In the genomic region with DNA sequence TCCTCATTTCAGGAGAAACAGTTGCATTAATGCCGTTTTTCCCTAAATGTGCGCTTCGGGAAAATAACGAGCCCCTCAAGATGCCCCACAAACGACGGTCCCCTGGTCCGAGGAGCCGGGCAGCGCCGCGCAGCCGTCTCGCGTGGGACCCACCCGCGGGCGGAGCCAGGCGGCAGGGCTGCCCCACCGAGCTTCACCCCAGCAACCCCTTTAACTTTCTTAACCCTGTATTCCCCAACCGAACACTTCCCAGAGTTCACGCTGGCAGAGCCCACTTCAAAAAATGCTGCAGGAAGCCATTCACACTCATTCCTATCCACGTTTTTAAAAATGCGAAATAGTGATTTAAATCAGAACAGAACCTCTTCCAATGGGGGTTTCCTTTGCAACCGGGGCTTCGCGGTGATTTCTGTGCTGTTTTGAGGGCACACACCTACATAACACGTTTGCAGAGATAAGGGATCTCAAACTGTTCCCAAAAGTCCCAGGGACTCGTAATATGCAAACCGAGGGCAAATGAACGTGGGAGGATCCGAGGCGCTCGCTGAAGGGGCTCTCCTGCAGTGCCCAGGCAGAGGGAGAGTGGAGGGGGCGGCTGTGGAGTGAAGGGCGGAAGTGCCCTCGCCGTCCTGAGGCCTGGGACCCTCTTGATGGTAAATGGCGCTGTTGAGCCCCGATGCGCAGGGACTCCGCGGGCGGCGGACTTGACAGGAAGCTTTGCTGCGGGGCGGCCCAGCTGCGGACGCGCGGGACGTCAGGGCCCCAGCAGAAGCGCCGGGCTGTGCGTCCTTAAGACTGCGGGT, we compare ENCODE assay signal across 8 cellular contexts.
A peak's percentile ranks its signal among the peaks of the same experiment; 100 is the strongest.
DNase-seq lines count a peak whose midpoint lies in the region; ATAC-seq and TF ChIP-seq lines count a peak whose summit lies in the region.

No MANE protein-coding gene starts in this region.

- H3K4me3 Mint-ChIP-seq in T-helper 1 cell treated with Interleukin-12 subunit alpha and Interleukin-12 subunit beta and Interleukin-4 antibody, amounts not matched to agents 30 μg/mL and 1 μg/mL, for 36 hours = peak overlapping the region; percentile 65

- no peaks in the 10 kb centered on the region for H3K79me2 ChIP-seq in mammary epithelial cell (ENCODE audit: insufficient read depth, low read length)

- dilution Hi-C loops in mammary epithelial cell (cut with HindIII; ENCODE audit: low sequenced_read_pairs) = no loop called here

- peak overlapping the region; percentile 97 for H3K4me2 ChIP-seq in mammary epithelial cell (ENCODE audit: insufficient read depth, low read depth, low read length)

- TF ChIP-seq CTCF in mammary epithelial cell (conservative IDR thresholded peaks at IDR 0.05 in 1 of 2, IDR thresholded peaks at IDR 0.05 in 1 of 2; ENCODE audit: extremely low read depth in 1 of 2, insufficient read depth in 1 of 2, low read depth in 1 of 2, low read length in 2 of 2) = no peak

- peaks cover 4% of the 10 kb centered on the region for H3K4me1 Mint-ChIP-seq in T-helper 1 cell treated with Interleukin-12 subunit alpha and Interleukin-12 subunit beta and Interleukin-4 antibody, amounts not matched to agents 30 μg/mL and 1 μg/mL, for 36 hours (ENCODE audit: low read depth)

- no peak overlapping the region for H3K27ac ChIP-seq in mammary epithelial cell (ENCODE audit: insufficient read depth, low read depth, low read length)

- DNase-seq in EH (ENCODE audit: low read depth) (peak; percentile 53), HPDE6-E6E7 (ENCODE audit: extremely low spot score) (peak; percentile 15), mammary epithelial cell (peak; percentile 17), kidney tubule cell (ENCODE audit: low spot score) (peak; percentile 57), MV-4-11 (lab: John Stamatoyannopoulos, UW) (no peak)
- DNase-seq in stimulated activated CD4-positive, alpha-beta T cell treated with anti-CD3 and anti-CD28 coated beads, Interleukin-4, amount 100 ng/mL, for 1 hour = peak; percentile 25

- peak overlapping the region; percentile 92 for H2AFZ ChIP-seq in mammary epithelial cell (ENCODE audit: low read depth, low read length)

- no peaks in the 10 kb centered on the region for H3K36me3 Mint-ChIP-seq in T-helper 1 cell treated with Interleukin-12 subunit alpha and Interleukin-12 subunit beta and Interleukin-4 antibody, amounts not matched to agents 30 μg/mL and 1 μg/mL, for 36 hours (ENCODE audit: low read depth)

- peaks cover 7% of the 10 kb centered on the region for H3K4me1 ChIP-seq in mammary epithelial cell (ENCODE audit: insufficient read depth, low read length)

- no peak overlapping the region for H3K9ac ChIP-seq in mammary epithelial cell (ENCODE audit: insufficient read depth, low read length)

- ATAC-seq in GM21423 (IDR thresholded peaks at IDR 0.05; ENCODE audit: unreplicated experiment) = peak; percentile 91

- H3K27me3 ChIP-seq in mammary epithelial cell (ENCODE audit: insufficient read depth, low read length) = no peaks in the 10 kb centered on the region

- H3K9me3 Mint-ChIP-seq in T-helper 1 cell treated with Interleukin-12 subunit alpha and Interleukin-12 subunit beta and Interleukin-4 antibody, amounts not matched to agents 30 μg/mL and 1 μg/mL, for 36 hours = no peaks in the 10 kb centered on the region

- 3% methylated on average over 39 of the region's 55 CpGs for WGBS in mammary epithelial cell (ENCODE audit: low coverage, missing lambda C conversion rate)

- in situ Hi-C loops in mammary epithelial cell (cut with MboI; ENCODE audit: low sequenced_read_pairs in 2 of 2) = no loop called here

- intact Hi-C loops in mammary epithelial cell (cut with micrococcal nuclease) = no loop called here

- no peak overlapping the region for H3K27ac Mint-ChIP-seq in T-helper 1 cell treated with Interleukin-12 subunit alpha and Interleukin-12 subunit beta and Interleukin-4 antibody, amounts not matched to agents 30 μg/mL and 1 μg/mL, for 36 hours

- H3K4me3 ChIP-seq in mammary epithelial cell (replicated peaks in 1 of 3; ENCODE audit: insufficient read depth in 1 of 3, low read depth in 2 of 3, low read length in 3 of 3) = peak overlapping the region; percentile 38 to 57 (median 41)

- H4K20me1 ChIP-seq in mammary epithelial cell (ENCODE audit: insufficient read depth, low read length) = no peaks in the 10 kb centered on the region

- H3K27me3 Mint-ChIP-seq in T-helper 1 cell treated with Interleukin-12 subunit alpha and Interleukin-12 subunit beta and Interleukin-4 antibody, amounts not matched to agents 30 μg/mL and 1 μg/mL, for 36 hours (ENCODE audit: low read depth) = peaks cover 38% of the 10 kb centered on the region

- no TSS peak for BruUV-seq in mammary epithelial cell (replicated peaks; lab: Mats Ljungman, UMichigan)

- H3K36me3 ChIP-seq in mammary epithelial cell (ENCODE audit: insufficient read depth, low read length) = no peaks in the 10 kb centered on the region

- CTCF ChIA-PET in mammary epithelial cell (lab: Charles Lee; ENCODE audit: low non-redundant PET) = no interaction called here

- no peaks in the 10 kb centered on the region for H3K9me3 ChIP-seq in mammary epithelial cell (replicated peaks; ENCODE audit: insufficient read depth, low read length)
